26 cellular contexts compared by ENCODE assay signal in genomic region chr2:127429844-127430425, GRCh38. TPM values are rescaled to one million over a fixed set of nuclear protein-coding genes. Genes with fewer than 3 reads are reported as not detected.
"Had no signal": no experiment of that assay in that cellular context is flagged by ENCODE, and none has a peak within 500 bp of the region (broad histone marks: within the 10 kb centered on the region; RNA-seq: fewer than 3 reads in every experiment).

No MANE protein-coding gene starts in this region.

- H3K27me3 ChIP-seq: transverse colon had no signal

- H3K36me3 Mint-ChIP-seq: mesothelial cell of epicardium had no signal

- H3K4me3 Mint-ChIP-seq: mesothelial cell of epicardium; nephron; stimulated activated naive B cell treated with anti-CD40 and anti-IgM and Interleukin-4, amounts not matched to agents 10 μg/mL and 1 μg/mL and 100 μg/mL, for 72 hours; stimulated activated naive CD8-positive, alpha-beta T cell treated with anti-CD3 and anti-CD28 coated beads, Interleukin-15, amount 100 ng/mL, for 72 hours had no signal

- H3K9me3 ChIP-seq: heart left ventricle, psoas muscle, spleen, thoracic aorta, transverse colon had no signal

- ATAC-seq: esophagus mucosa; heart left ventricle; left colon; psoas muscle; sciatic nerve; stimulated activated naive B cell treated with anti-CD40 and anti-IgM and Interleukin-4, amounts not matched to agents 10 μg/mL and 1 μg/mL and 100 μg/mL, for 72 hours; stimulated activated naive CD8-positive, alpha-beta T cell treated with anti-CD3 and anti-CD28 coated beads, Interleukin-15, amount 100 ng/mL, for 72 hours had no signal

- DNase-seq: effector CD8-positive, alpha-beta T cell; heart left ventricle; hippocampal formation; left colon; mammary epithelial cell; psoas muscle; retina; spleen; stimulated activated CD4-positive, alpha-beta T cell treated with anti-CD3 and anti-CD28 coated beads, Interleukin-15, amount 100 ng/mL, for 24 hours; stimulated activated CD4-positive, alpha-beta T cell treated with anti-CD3 and anti-CD28 coated beads, Interleukin-1b, Interleukin-23, amount 100 ng/mL, for 48 hours; stimulated activated CD4-positive, alpha-beta T cell treated with anti-CD3 and anti-CD28 coated beads, Interleukin-4, amount 100 ng/mL, for 24 hours; stimulated activated naive B cell treated with anti-CD40 and anti-IgM and Interleukin-4, amounts not matched to agents 10 μg/mL and 1 μg/mL and 100 μg/mL, for 72 hours; stimulated activated naive CD8-positive, alpha-beta T cell treated with anti-CD3 and anti-CD28 coated beads, Interleukin-15, amount 100 ng/mL, for 72 hours; substantia nigra; transverse colon had no signal

- H3K27ac ChIP-seq: coronary artery, heart left ventricle, psoas muscle, spleen, thoracic aorta, transverse colon had no signal

- H3K27me3 Mint-ChIP-seq: stimulated activated naive B cell treated with anti-CD40 and anti-IgM and Interleukin-4, amounts not matched to agents 10 μg/mL and 1 μg/mL and 100 μg/mL, for 72 hours had no signal

- H3K9me3 Mint-ChIP-seq: mesothelial cell of epicardium; nephron; stimulated activated naive B cell treated with anti-CD40 and anti-IgM and Interleukin-4, amounts not matched to agents 10 μg/mL and 1 μg/mL and 100 μg/mL, for 72 hours; stimulated activated naive CD8-positive, alpha-beta T cell treated with anti-CD3 and anti-CD28 coated beads, Interleukin-15, amount 100 ng/mL, for 72 hours had no signal

- H3K27ac Mint-ChIP-seq: mesothelial cell of epicardium; nephron; stimulated activated naive B cell treated with anti-CD40 and anti-IgM and Interleukin-4, amounts not matched to agents 10 μg/mL and 1 μg/mL and 100 μg/mL, for 72 hours; stimulated activated naive CD8-positive, alpha-beta T cell treated with anti-CD3 and anti-CD28 coated beads, Interleukin-15, amount 100 ng/mL, for 72 hours had no signal

- H3K4me1 Mint-ChIP-seq: mesothelial cell of epicardium; nephron; stimulated activated naive B cell treated with anti-CD40 and anti-IgM and Interleukin-4, amounts not matched to agents 10 μg/mL and 1 μg/mL and 100 μg/mL, for 72 hours; stimulated activated naive CD8-positive, alpha-beta T cell treated with anti-CD3 and anti-CD28 coated beads, Interleukin-15, amount 100 ng/mL, for 72 hours had no signal

RNA-seq across cellular contexts. Expression of gene PROC, which starts 11.7 kb away (rescaled TPM):
- total RNA-seq: fibroblast of lung, frontal cortex, glomerular endothelial cell, heart left ventricle, omental fat pad, sciatic nerve, skeletal muscle tissue, spleen, thoracic aorta had no signal
